8 cellular contexts compared by ENCODE assay signal in the genomic region with DNA sequence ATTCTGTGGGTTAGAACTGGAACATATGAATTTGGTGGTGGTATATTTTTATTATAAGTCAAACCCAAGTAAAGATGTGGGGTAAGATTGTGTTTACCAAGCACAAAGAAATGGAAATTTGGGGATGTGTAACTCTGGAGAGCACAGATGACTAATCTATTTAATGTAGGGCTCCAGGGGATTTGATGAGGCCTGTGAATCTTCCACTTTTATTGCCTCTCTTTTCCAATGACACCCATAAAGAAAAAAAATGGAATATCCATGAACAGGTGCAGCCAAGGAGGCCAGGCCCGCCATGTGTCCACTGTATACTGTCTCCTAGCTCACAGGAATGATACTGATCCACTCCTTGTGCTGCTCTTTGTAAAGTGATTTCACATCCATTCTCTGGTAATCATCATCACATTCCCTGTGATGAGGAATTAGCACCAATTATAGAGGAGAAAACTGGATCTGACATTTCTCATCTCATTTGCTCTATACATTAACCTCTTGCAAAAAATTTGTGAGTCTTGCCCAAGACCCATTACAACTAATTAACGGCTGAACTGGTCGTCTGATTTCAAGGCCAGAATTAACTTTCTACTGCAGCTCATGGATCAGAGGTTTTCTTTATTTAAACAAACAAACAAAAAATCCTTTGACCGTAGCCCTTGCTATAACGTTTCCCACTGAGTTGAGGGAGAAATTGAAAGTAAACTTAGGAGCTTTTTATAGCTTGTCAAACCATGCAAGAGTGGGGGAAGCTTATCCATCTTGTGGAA. TPM values are rescaled to one million over a fixed set of nuclear protein-coding genes. Genes with fewer than 3 reads are reported as not detected.
DNase-seq lines count a peak whose midpoint lies in the region; ATAC-seq and TF ChIP-seq lines count a peak whose summit lies in the region.

No MANE protein-coding gene starts in this region.

- no peak for TF ChIP-seq CTCF in activated CD8-positive, alpha-beta T cell treated with anti-CD3 and anti-CD28 coated beads for 36 hours (IDR thresholded peaks at IDR 0.05)
- TF ChIP-seq CTCF in gastroesophageal sphincter (IDR thresholded peaks at IDR 0.05), result no peak

- no peaks in the 10 kb centered on the region for H3K9me3 ChIP-seq in gastroesophageal sphincter
- no peaks in the 10 kb centered on the region for H3K9me3 ChIP-seq in Karpas-422 (ENCODE audit: low read length)

- H3K9me2 ChIP-seq in Karpas-422 (replicated peaks; ENCODE audit: insufficient read depth, low read length), result no peaks in the 10 kb centered on the region

- peak overlapping the region; percentile 99 for H3K27ac Mint-ChIP-seq in activated CD8-positive, alpha-beta memory T cell treated with anti-CD3 and anti-CD28 coated beads, Interleukin-2, amount 10 ng/mL, durations not matched to agents 7 days and 5 days
- H3K27ac Mint-ChIP-seq in activated CD8-positive, alpha-beta T cell treated with anti-CD3 and anti-CD28 coated beads for 36 hours, result peak overlapping the region; percentile 99

- H3K27ac ChIP-seq in gastroesophageal sphincter (peak overlapping the region; percentile 20 to 84 (median 68)), substantia nigra (ENCODE audit: low read depth, low read length, poor library complexity, severe bottlenecking) (peak overlapping the region; percentile 23), Karpas-422 (ENCODE audit: low read length) (no peak overlapping the region)

- no peak for TF ChIP-seq EP300 in gastroesophageal sphincter (IDR thresholded peaks at IDR 0.05)

- no peak for TF ChIP-seq POLR2A in gastroesophageal sphincter (IDR thresholded peaks at IDR 0.05)

- no peak for DNase-seq in activated CD8-positive, alpha-beta memory T cell treated with anti-CD3 and anti-CD28 coated beads, Interleukin-2, amount 10 ng/mL, durations not matched to agents 7 days and 5 days
- no peak for DNase-seq in activated CD8-positive, alpha-beta memory T cell treated with anti-CD3 and anti-CD28 coated beads, Interleukin-2, amount 50 U/mL, for 48 hours
- no peak for DNase-seq in activated CD8-positive, alpha-beta T cell treated with anti-CD3 and anti-CD28 coated beads for 36 hours
- DNase-seq in substantia nigra (lab: John Stamatoyannopoulos, UW) (no peak), Karpas-422 (no peak), NCI-H146 treated with DMSO at 0.1 percent for 48 hours (lab: John Stamatoyannopoulos, UW; ENCODE audit: unreplicated experiment) (no peak)

- H4K20me1 ChIP-seq in Karpas-422 (ENCODE audit: insufficient read depth, low read depth, low read length), result no peaks in the 10 kb centered on the region

- POLR2A ChIA-PET in activated CD8-positive, alpha-beta T cell treated with anti-CD3 and anti-CD28 coated beads for 36 hours (lab: Charles Lee), result interaction anchor here (0.7 to 10.7 kb wide), 9 partner anchors 11 to 89 kb away, joined by 3 to 77 read pairs (median 3); no protein-coding TSS in a partner anchor

- H3K27me3 ChIP-seq in gastroesophageal sphincter (no peaks in the 10 kb centered on the region), Karpas-422 (ENCODE audit: low read length) (no peaks in the 10 kb centered on the region)

- CTCF ChIA-PET in activated CD8-positive, alpha-beta memory T cell treated with anti-CD3 and anti-CD28 coated beads, Interleukin-2, amount 10 ng/mL, durations not matched to agents 7 days and 5 days (lab: Charles Lee), result interaction anchor here (0.9 to 7.7 kb wide), 9 partner anchors 10 to 136 kb away, joined by 3 to 90 read pairs (median 5); partner anchors contain the start of genes DDX21 and VPS26A
- CTCF ChIA-PET in activated CD8-positive, alpha-beta T cell treated with anti-CD3 and anti-CD28 coated beads for 36 hours (lab: Charles Lee), result interaction anchor here (0.9 to 5.8 kb wide), 7 partner anchors 10 to 102 kb away, joined by 3 to 97 read pairs (median 10); no protein-coding TSS in a partner anchor

- H3K4me2 ChIP-seq in Karpas-422 (ENCODE audit: low read depth, low read length, poor library complexity, severe bottlenecking), result no peak overlapping the region

- peaks cover 49% of the 10 kb centered on the region for H3K36me3 Mint-ChIP-seq in activated CD8-positive, alpha-beta memory T cell treated with anti-CD3 and anti-CD28 coated beads, Interleukin-2, amount 10 ng/mL, durations not matched to agents 7 days and 5 days
- peaks cover 50% of the 10 kb centered on the region for H3K36me3 Mint-ChIP-seq in activated CD8-positive, alpha-beta T cell treated with anti-CD3 and anti-CD28 coated beads for 36 hours (ENCODE audit: low read depth)

- H3K4me3 Mint-ChIP-seq in activated CD8-positive, alpha-beta memory T cell treated with anti-CD3 and anti-CD28 coated beads, Interleukin-2, amount 10 ng/mL, durations not matched to agents 7 days and 5 days, result peak overlapping the region; percentile 88
- peak overlapping the region; percentile 98 for H3K4me3 Mint-ChIP-seq in activated CD8-positive, alpha-beta T cell treated with anti-CD3 and anti-CD28 coated beads for 36 hours

- H3K36me3 ChIP-seq in gastroesophageal sphincter, result no peaks in the 10 kb centered on the region
- H3K36me3 ChIP-seq in Karpas-422 (ENCODE audit: insufficient read depth, low read length), result no peaks in the 10 kb centered on the region

- WGBS in gastroesophageal sphincter (ENCODE audit: low coverage in 1 of 2), 2 donors, result 49 to 53% methylated on average over 5 of the region's 5 CpGs

- H3K9me3 Mint-ChIP-seq in activated CD8-positive, alpha-beta memory T cell treated with anti-CD3 and anti-CD28 coated beads, Interleukin-2, amount 10 ng/mL, durations not matched to agents 7 days and 5 days (ENCODE audit: low read depth), result no peaks in the 10 kb centered on the region
- no peaks in the 10 kb centered on the region for H3K9me3 Mint-ChIP-seq in activated CD8-positive, alpha-beta T cell treated with anti-CD3 and anti-CD28 coated beads for 36 hours

- H3K9ac ChIP-seq in Karpas-422 (ENCODE audit: low read length), result no peak overlapping the region

- intact Hi-C loops in activated CD8-positive, alpha-beta T cell treated with anti-CD3 and anti-CD28 coated beads for 36 hours (cut with micrococcal nuclease), result loop anchor here (2.0 kb wide), 1 partner anchor 46 kb away; no protein-coding TSS in a partner anchor

- H3K4me1 Mint-ChIP-seq in activated CD8-positive, alpha-beta memory T cell treated with anti-CD3 and anti-CD28 coated beads, Interleukin-2, amount 10 ng/mL, durations not matched to agents 7 days and 5 days, result peaks cover 70% of the 10 kb centered on the region
- H3K4me1 Mint-ChIP-seq in activated CD8-positive, alpha-beta T cell treated with anti-CD3 and anti-CD28 coated beads for 36 hours (ENCODE audit: low read depth), result peaks cover 56% of the 10 kb centered on the region

- no peaks in the 10 kb centered on the region for H3K79me2 ChIP-seq in Karpas-422 (ENCODE audit: low read length)

- H3K4me3 ChIP-seq in gastroesophageal sphincter, result peak overlapping the region in 1 of 2 donors; percentile 41
- no peak overlapping the region for H3K4me3 ChIP-seq in Karpas-422 (ENCODE audit: low read length)

- peaks cover 0 to 4% (median 0%) of the 10 kb centered on the region in 3 donors for H3K4me1 ChIP-seq in gastroesophageal sphincter
- peaks cover 27% of the 10 kb centered on the region for H3K4me1 ChIP-seq in Karpas-422 (ENCODE audit: low read length)

- no peak for ATAC-seq in activated CD8-positive, alpha-beta memory T cell treated with anti-CD3 and anti-CD28 coated beads, Interleukin-2, amount 10 ng/mL, durations not matched to agents 7 days and 5 days
- no peak for ATAC-seq in activated CD8-positive, alpha-beta T cell treated with anti-CD3 and anti-CD28 coated beads for 36 hours
- ATAC-seq in gastroesophageal sphincter (no peak), GM21390 (IDR thresholded peaks at IDR 0.05; ENCODE audit: unreplicated experiment) (no peak)

- H2AFZ ChIP-seq in Karpas-422 (ENCODE audit: low read length), result no peak overlapping the region

- no peaks in the 10 kb centered on the region for H3K27me3 Mint-ChIP-seq in activated CD8-positive, alpha-beta memory T cell treated with anti-CD3 and anti-CD28 coated beads, Interleukin-2, amount 10 ng/mL, durations not matched to agents 7 days and 5 days
- peaks cover 1% of the 10 kb centered on the region for H3K27me3 Mint-ChIP-seq in activated CD8-positive, alpha-beta T cell treated with anti-CD3 and anti-CD28 coated beads for 36 hours

RNA-seq across cellular contexts. Expression of gene SRGN, which starts 3.0 kb away (rescaled TPM):
- 100 to 1,000 TPM; 366 to 616 TPM for total RNA-seq in activated CD8-positive, alpha-beta memory T cell treated with anti-CD3 and anti-CD28 coated beads, Interleukin-2, amount 10 ng/mL, durations not matched to agents 7 days and 5 days
- 100 to 1,000 TPM; 279 to 292 TPM for total RNA-seq in activated CD8-positive, alpha-beta T cell treated with anti-CD3 and anti-CD28 coated beads for 36 hours
- 100 to 1,000 TPM in 2 of 4 donors, 10 to 100 TPM in 2; 14.9 to 143 (median 97.8) TPM for total RNA-seq in gastroesophageal sphincter
- total RNA-seq in Karpas-422 (2014; rRNA removed; shearing (Covaris generic); ENCODE audit: low replicate concordance), result 18.3 and 56.4 TPM in 2 replicates

RNA-seq across cellular contexts. Expression of gene VPS26A, which starts 33.1 kb away (rescaled TPM):
- 10 to 100 TPM; 53.6 to 58.1 TPM for total RNA-seq in activated CD8-positive, alpha-beta memory T cell treated with anti-CD3 and anti-CD28 coated beads, Interleukin-2, amount 10 ng/mL, durations not matched to agents 7 days and 5 days
- total RNA-seq in activated CD8-positive, alpha-beta T cell treated with anti-CD3 and anti-CD28 coated beads for 36 hours, result 10 to 100 TPM; 33.1 to 34.5 TPM
- total RNA-seq in gastroesophageal sphincter, result 10 to 100 TPM; 34.1 to 51.5 (median 39.4) TPM
- 9.4 and 28.3 TPM in 2 replicates for total RNA-seq in Karpas-422 (2014; rRNA removed; shearing (Covaris generic); ENCODE audit: low replicate concordance)
